ENCODE assay signal across 23 cellular contexts in the genomic region with DNA sequence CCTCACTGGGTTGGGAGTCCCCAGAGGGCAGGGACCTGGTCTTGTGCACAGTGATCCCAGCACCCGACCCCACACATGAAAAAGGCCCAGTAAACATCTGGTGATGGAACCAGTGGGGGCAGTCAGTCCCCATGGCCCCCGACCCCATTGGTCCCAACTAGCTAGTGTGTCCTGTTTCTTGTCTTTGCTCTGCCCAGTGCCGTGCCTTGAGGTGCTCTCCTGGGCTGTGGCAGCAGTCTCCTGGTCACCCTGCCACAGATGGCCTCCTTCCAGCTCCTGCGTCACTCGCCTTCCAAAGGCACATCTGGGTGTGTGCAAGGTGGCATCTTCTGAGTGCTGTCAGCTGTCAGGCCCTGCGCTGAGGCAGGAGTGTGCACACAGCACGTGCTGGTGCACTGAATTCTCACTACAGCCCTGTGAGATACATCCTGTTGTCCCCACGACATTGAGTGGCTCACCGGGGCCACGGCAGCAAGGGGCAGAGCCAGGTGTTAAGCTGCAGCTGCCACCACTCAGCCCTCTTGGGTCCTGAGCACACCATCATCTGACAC.
"Had no signal": no experiment of that assay in that cellular context is flagged by ENCODE, and none has a peak within 500 bp of the region (broad histone marks: within the 10 kb centered on the region; RNA-seq: fewer than 3 reads in every experiment).

No MANE protein-coding gene starts in this region.

- H3K4me3 ChIP-seq: cardiac muscle cell, esophagus squamous epithelium, stomach had no signal

- DNase-seq: activated CD4-positive, alpha-beta T cell treated with anti-CD3 and anti-CD28 coated beads for 48 hours; activated CD8-positive, alpha-beta T cell treated with anti-CD3 and anti-CD28 coated beads for 36 hours; activated effector memory CD4-positive, alpha-beta T cell treated with anti-CD3 and anti-CD28 coated beads, Interleukin-2, amount 50 U/mL, for 16 hours; activated naive CD8-positive, alpha-beta T cell treated with anti-CD3 and anti-CD28 coated beads for 36 hours; activated T-cell treated with anti-CD3 and anti-CD28 coated beads, Interleukin-2, amount 50 U/mL, for 4 hours; amniotic stem cell; dermis blood vessel endothelial cell; effector memory CD4-positive, alpha-beta T cell; esophagus squamous epithelium; left colon; nephron progenitor cell; occipital lobe; retina; SK-N-SH; stimulated activated CD4-positive, alpha-beta T cell treated with anti-CD3 and anti-CD28 coated beads, Interleukin-15, amount 100 ng/mL, for 24 hours; stimulated activated CD4-positive, alpha-beta T cell treated with anti-CD3 and anti-CD28 coated beads, Interleukin-4, amount 100 ng/mL, for 24 hours; stomach; T-cell; trophoblast cell had no signal

- H3K27ac Mint-ChIP-seq: activated B cell treated with CpG ODN at 0.5 μM for 24 hours; activated CD8-positive, alpha-beta T cell treated with anti-CD3 and anti-CD28 coated beads for 36 hours; activated naive CD8-positive, alpha-beta T cell treated with anti-CD3 and anti-CD28 coated beads for 36 hours; mesothelial cell of epicardium; nephron progenitor cell; stimulated activated effector memory CD8-positive, alpha-beta T cell treated with anti-CD3 and anti-CD28 coated beads, Interleukin-12 subunit alpha, Interleukin-12 subunit beta, amount 100 ng/mL, for 72 hours; T-cell had no signal

- H3K4me2 ChIP-seq: SK-N-SH had no signal

- H3K27me3 ChIP-seq: cardiac muscle cell, esophagus squamous epithelium, stomach had no signal

- H3K36me3 Mint-ChIP-seq: activated naive CD8-positive, alpha-beta T cell treated with anti-CD3 and anti-CD28 coated beads for 36 hours had no signal

- H3K27me3 Mint-ChIP-seq: activated B cell treated with CpG ODN at 0.5 μM for 24 hours; activated CD8-positive, alpha-beta T cell treated with anti-CD3 and anti-CD28 coated beads for 36 hours; activated naive CD8-positive, alpha-beta T cell treated with anti-CD3 and anti-CD28 coated beads for 36 hours; T-cell had no signal

- H3K27ac ChIP-seq: cardiac muscle cell, esophagus squamous epithelium, stomach had no signal

- H3K9ac ChIP-seq: SK-N-SH had no signal

- H3K9me3 ChIP-seq: esophagus squamous epithelium, SK-N-SH, stomach had no signal

- H3K4me3 Mint-ChIP-seq: activated B cell treated with CpG ODN at 0.5 μM for 24 hours; activated CD8-positive, alpha-beta T cell treated with anti-CD3 and anti-CD28 coated beads for 36 hours; activated naive CD8-positive, alpha-beta T cell treated with anti-CD3 and anti-CD28 coated beads for 36 hours; activated T-cell treated with anti-CD3 and anti-CD28 coated beads, Interleukin-2, amount 50 U/mL, for 4 hours; mesothelial cell of epicardium; nephron progenitor cell; stimulated activated effector memory CD8-positive, alpha-beta T cell treated with anti-CD3 and anti-CD28 coated beads, Interleukin-12 subunit alpha, Interleukin-12 subunit beta, amount 100 ng/mL, for 72 hours; T-cell had no signal

- H3K9me3 Mint-ChIP-seq: activated B cell treated with CpG ODN at 0.5 μM for 24 hours; activated CD8-positive, alpha-beta T cell treated with anti-CD3 and anti-CD28 coated beads for 36 hours; activated naive CD8-positive, alpha-beta T cell treated with anti-CD3 and anti-CD28 coated beads for 36 hours; activated T-cell treated with anti-CD3 and anti-CD28 coated beads, Interleukin-2, amount 50 U/mL, for 4 hours; mesothelial cell of epicardium; nephron progenitor cell; stimulated activated effector memory CD8-positive, alpha-beta T cell treated with anti-CD3 and anti-CD28 coated beads, Interleukin-12 subunit alpha, Interleukin-12 subunit beta, amount 100 ng/mL, for 72 hours; T-cell had no signal

- ATAC-seq: activated CD8-positive, alpha-beta T cell treated with anti-CD3 and anti-CD28 coated beads for 36 hours; activated T-cell treated with anti-CD3 and anti-CD28 coated beads, Interleukin-2, amount 50 U/mL, for 4 hours; left colon; stimulated activated effector memory CD8-positive, alpha-beta T cell treated with anti-CD3 and anti-CD28 coated beads, Interleukin-12 subunit alpha, Interleukin-12 subunit beta, amount 100 ng/mL, for 72 hours; T-cell had no signal

- H3K9me2 ChIP-seq: SK-N-SH had no signal
